21 cellular contexts compared by ENCODE assay signal in genomic region chrX:120429776-120430535, GRCh38. TPM values are rescaled to one million over a fixed set of nuclear protein-coding genes. Genes with fewer than 3 reads are reported as not detected.
DNase-seq lines count a peak whose midpoint lies in the region; ATAC-seq, FAIRE-seq and TF ChIP-seq lines count a peak whose summit lies in the region.
"Had no signal": no experiment of that assay in that cellular context is flagged by ENCODE, and none has a peak within 500 bp of the region (broad histone marks: within the 10 kb centered on the region; RNA-seq: fewer than 3 reads in every experiment).

No MANE protein-coding gene starts in this region.

- H2AFZ ChIP-seq in astrocyte (ENCODE audit: low read depth, low read length): no peak overlapping the region
- H2AFZ ChIP-seq: PC-9 had no signal

- H3K4me2 ChIP-seq in astrocyte (ENCODE audit: low read length): no peak overlapping the region
- H3K4me2 ChIP-seq: PC-9 had no signal

- peaks cover 5% of the 10 kb centered on the region for H3K4me1 Mint-ChIP-seq in astrocyte (ENCODE audit: low read depth, unreplicated experiment)
- H3K4me1 Mint-ChIP-seq in T-helper 2 cell treated with Interferon-gamma antibody and Interleukin-4, amounts not matched to agents 5 μg/mL and 100 μg/mL, for 36 hours (ENCODE audit: low read depth): peaks cover 5% of the 10 kb centered on the region

- no peaks in the 10 kb centered on the region for H3K36me3 Mint-ChIP-seq in astrocyte (ENCODE audit: low read depth, unreplicated experiment)
- peaks cover 24% of the 10 kb centered on the region for H3K36me3 Mint-ChIP-seq in T-helper 2 cell treated with Interferon-gamma antibody and Interleukin-4, amounts not matched to agents 5 μg/mL and 100 μg/mL, for 36 hours (ENCODE audit: low read depth)

- H3K27me3 ChIP-seq in GM06990 (replicated peaks; ENCODE audit: control insufficient read depth, insufficient read depth, low read length) (no peaks in the 10 kb centered on the region), astrocyte (ENCODE audit: insufficient read depth, low read length) (no peaks in the 10 kb centered on the region), BE2C (no peaks in the 10 kb centered on the region)
- H3K27me3 ChIP-seq: foreskin keratinocyte had no signal

- ATAC-seq in GM19395 (IDR thresholded peaks at IDR 0.05; ENCODE audit: unreplicated experiment): peak; percentile 80
- peak; percentile 75 for ATAC-seq in HG03565 (IDR thresholded peaks at IDR 0.05; ENCODE audit: unreplicated experiment)
- ATAC-seq: foreskin keratinocyte, right cardiac atrium had no signal

- no peaks in the 10 kb centered on the region for H3K36me3 ChIP-seq in GM06990 (ENCODE audit: control insufficient read depth, insufficient read depth, low read length)
- H3K36me3 ChIP-seq in astrocyte (ENCODE audit: insufficient read depth, low read length): peaks cover 2% of the 10 kb centered on the region
- H3K36me3 ChIP-seq in BE2C: no peaks in the 10 kb centered on the region

- no peaks in the 10 kb centered on the region for H3K79me2 ChIP-seq in astrocyte (ENCODE audit: insufficient read depth, low read length)

- no peak overlapping the region for H3K9ac ChIP-seq in astrocyte (ENCODE audit: low read length)

- H3K4me3 Mint-ChIP-seq in astrocyte (ENCODE audit: unreplicated experiment): no peak overlapping the region
- H3K4me3 Mint-ChIP-seq in T-helper 2 cell treated with Interferon-gamma antibody and Interleukin-4, amounts not matched to agents 5 μg/mL and 100 μg/mL, for 36 hours: no peak overlapping the region
- H3K4me3 Mint-ChIP-seq: activated T-cell treated with anti-CD3 and anti-CD28 coated beads, Interleukin-2, amount 50 U/mL, for 24 hours; memory B cell had no signal

- no peaks in the 10 kb centered on the region for H4K20me1 ChIP-seq in astrocyte (ENCODE audit: insufficient read depth, low read length)

- no peak overlapping the region for H3K27ac Mint-ChIP-seq in astrocyte (ENCODE audit: unreplicated experiment)
- no peak overlapping the region for H3K27ac Mint-ChIP-seq in T-helper 2 cell treated with Interferon-gamma antibody and Interleukin-4, amounts not matched to agents 5 μg/mL and 100 μg/mL, for 36 hours
- H3K27ac Mint-ChIP-seq: activated T-cell treated with anti-CD3 and anti-CD28 coated beads, Interleukin-2, amount 50 U/mL, for 24 hours; memory B cell had no signal

- TF ChIP-seq CTCF in GM06990 (IDR thresholded peaks at IDR 0.05; ENCODE audit: insufficient read depth, low read length, poor library complexity, severe bottlenecking) (no peak), astrocyte (IDR thresholded peaks at IDR 0.05; ENCODE audit: insufficient read depth, low read depth, low read length) (no peak), BE2C (IDR thresholded peaks at IDR 0.05; ENCODE audit: low read depth, low read length) (no peak), GM10266 (IDR thresholded peaks at IDR 0.05; ENCODE audit: control insufficient read depth, insufficient read depth, low read depth, missing control alignments) (no peak)

- FAIRE-seq in astrocyte (lab: Jason Lieb, UNC): peak; percentile 79
- FAIRE-seq: endometrium, TTC549 had no signal

- H3K9me3 ChIP-seq in astrocyte (ENCODE audit: insufficient read depth, low read depth, low read length): no peaks in the 10 kb centered on the region
- H3K9me3 ChIP-seq in BE2C: no peaks in the 10 kb centered on the region

- DNase-seq in GM06990 (ENCODE audit: extremely low read depth, insufficient read length) (peak; percentile 9), astrocyte (ENCODE audit: low read depth) (no peak), BE2C (no peak), COLO829 (ENCODE audit: low spot score) (no peak), GM10266 (ENCODE audit: extremely low spot score) (no peak)
- DNase-seq in T-helper 2 cell treated with Interferon-gamma antibody and Interleukin-4, amounts not matched to agents 5 μg/mL and 100 μg/mL, for 36 hours (ENCODE audit: low spot score): no peak
- DNase-seq: ACHN; activated CD4-positive, alpha-beta T cell treated with anti-CD3 and anti-CD28 coated beads, Interleukin-2, amount 50 U/mL, for 1 hour; activated T-cell treated with anti-CD3 and anti-CD28 coated beads, Interleukin-2, amount 50 U/mL, for 24 hours; foreskin keratinocyte; GF-D8; NCI-H345; PC-9; right cardiac atrium; stimulated activated CD4-positive, alpha-beta T cell treated with anti-CD3 and anti-CD28 coated beads, Interleukin-2, amount 100 ng/mL, for 24 hours had no signal

- H3K27me3 Mint-ChIP-seq in astrocyte (ENCODE audit: low read depth, unreplicated experiment): no peaks in the 10 kb centered on the region
- H3K27me3 Mint-ChIP-seq in T-helper 2 cell treated with Interferon-gamma antibody and Interleukin-4, amounts not matched to agents 5 μg/mL and 100 μg/mL, for 36 hours (ENCODE audit: low read depth): no peaks in the 10 kb centered on the region
- H3K27me3 Mint-ChIP-seq: memory B cell had no signal

- no peaks in the 10 kb centered on the region for H3K9me3 Mint-ChIP-seq in astrocyte (ENCODE audit: unreplicated experiment)
- H3K9me3 Mint-ChIP-seq in T-helper 2 cell treated with Interferon-gamma antibody and Interleukin-4, amounts not matched to agents 5 μg/mL and 100 μg/mL, for 36 hours: no peaks in the 10 kb centered on the region
- H3K9me3 Mint-ChIP-seq: activated T-cell treated with anti-CD3 and anti-CD28 coated beads, Interleukin-2, amount 50 U/mL, for 24 hours had no signal

- no peak overlapping the region for H3K27ac ChIP-seq in astrocyte (ENCODE audit: low read depth, low read length)
- H3K27ac ChIP-seq: foreskin keratinocyte, PC-9, SK-N-MC had no signal

- H3K4me1 ChIP-seq in astrocyte (ENCODE audit: insufficient read depth, low read length) (peaks cover 9% of the 10 kb centered on the region), BE2C (no peaks in the 10 kb centered on the region)
- H3K4me1 ChIP-seq: foreskin keratinocyte had no signal

- H3K4me3 ChIP-seq in GM06990 (replicated peaks; ENCODE audit: low read depth, low read length) (no peak overlapping the region), astrocyte (ENCODE audit: insufficient read depth, low read depth, low read length) (no peak overlapping the region), BE2C (ENCODE audit: low read depth, low read length) (no peak overlapping the region)
- H3K4me3 ChIP-seq: PC-9, SK-N-MC had no signal

RNA-seq across cellular contexts. Expression of gene LAMP2, which starts 39.1 kb away (rescaled TPM):
- 146 and 161 TPM in 2 replicates for total RNA-seq in astrocyte
- polyA plus RNA-seq in BE2C (2012; ENCODE audit: insufficient read depth, insufficient read length, low read depth): 23.0 TPM
